In genomic region chr15:85044251-85044853, GRCh38 we compare ENCODE assay signal across 8 cellular contexts.
DNase-seq lines count a peak whose midpoint lies in the region; ATAC-seq and TF ChIP-seq lines count a peak whose summit lies in the region.

No MANE protein-coding gene starts in this region.

- H3K4me1 ChIP-seq in right lobe of liver = peaks cover 0 to 21% (median 5%) of the 10 kb centered on the region in 4 donors

- no peaks in the 10 kb centered on the region for H3K27me3 Mint-ChIP-seq in T-helper 17 cell

- peak overlapping the region; percentile 84 for H3K27ac Mint-ChIP-seq in T-helper 17 cell

- no peaks in the 10 kb centered on the region for H3K9me3 ChIP-seq in T-helper 17 cell (ENCODE audit: control insufficient read depth, low read length, poor library complexity, severe bottlenecking)
- no peaks in the 10 kb centered on the region for H3K9me3 ChIP-seq in right lobe of liver

- DNase-seq in activated CD8-positive, alpha-beta memory T cell treated with anti-CD3 and anti-CD28 coated beads, Interleukin-2, amount 50 U/mL, for 1 hour (ENCODE audit: extremely low read depth) = peak; percentile 11
- DNase-seq in activated CD8-positive, alpha-beta memory T cell treated with anti-CD3 and anti-CD28 coated beads, Interleukin-2, amount 50 U/mL, for 48 hours = no peak
- peak; percentile 70 for DNase-seq in HT1080 (ENCODE audit: low read depth)
- peak in 1 of 3 donors; percentile 24 for DNase-seq in T-helper 17 cell
- DNase-seq in choroid plexus epithelial cell (ENCODE audit: low read depth) = peak; percentile 92
- DNase-seq in right lobe of liver = peak in 1 of 3 donors; percentile 62
- peak; percentile 52 for DNase-seq in stimulated activated naive CD8-positive, alpha-beta T cell treated with anti-CD3 and anti-CD28 coated beads, Interleukin-15, Interleukin-2, amounts not matched to agents 100 U/mL and 50 U/mL, for 24 hours
- DNase-seq in KG1 (lab: John Stamatoyannopoulos, UW) = no peak

- intact Hi-C loops in right lobe of liver (cut with DNase I) = loop anchor here (10.0 kb wide), 2 partner anchors 80 to 90 kb away; no protein-coding TSS in a partner anchor

- 53% methylated on average over 3 of the region's 3 CpGs for WGBS in right lobe of liver (ENCODE audit: insufficient coverage, low coverage, low lambda C conversion rate, missing lambda C conversion rate)

- no peaks in the 10 kb centered on the region for H3K36me3 ChIP-seq in right lobe of liver

- TF ChIP-seq POLR2A in right lobe of liver (IDR thresholded peaks at IDR 0.05) = no peak

- ATAC-seq in T-helper 17 cell = peak; percentile 75
- peak; percentile 85 to 93 (median 88) for ATAC-seq in right lobe of liver
- ATAC-seq in stimulated activated naive CD8-positive, alpha-beta T cell treated with anti-CD3 and anti-CD28 coated beads, Interleukin-15, Interleukin-2, amounts not matched to agents 100 U/mL and 50 U/mL, for 24 hours = peak; percentile 58

- H3K27me3 ChIP-seq in right lobe of liver = no peaks in the 10 kb centered on the region

- no peak overlapping the region for H3K4me3 ChIP-seq in choroid plexus epithelial cell (ENCODE audit: low read depth, low read length)
- no peak overlapping the region for H3K4me3 ChIP-seq in right lobe of liver

- peak; percentile 83 for TF ChIP-seq CTCF in choroid plexus epithelial cell (conservative IDR thresholded peaks at IDR 0.05; ENCODE audit: low read depth, low read length)
- TF ChIP-seq CTCF in right lobe of liver (IDR thresholded peaks at IDR 0.05) = peak; percentile 63 to 71 (median 68)

- peaks cover 24% of the 10 kb centered on the region for H3K4me1 Mint-ChIP-seq in T-helper 17 cell

- H3K27ac ChIP-seq in right lobe of liver = peak overlapping the region in 1 of 3 donors; percentile 16

- no peaks in the 10 kb centered on the region for H3K36me3 Mint-ChIP-seq in T-helper 17 cell (ENCODE audit: low read depth)

- no peak overlapping the region for H3K4me3 Mint-ChIP-seq in T-helper 17 cell

Comparison
In these comparisons a context has a peak if more than half of its experiments do, and no peak if none do; other contexts are left out.
1. DNase-seq: peak in activated CD8-positive, alpha-beta memory T cell treated with anti-CD3 and anti-CD28 coated beads, Interleukin-2, amount 50 U/mL, for 1 hour (single experiment), HT1080 (single experiment), choroid plexus epithelial cell (single experiment) and stimulated activated naive CD8-positive, alpha-beta T cell treated with anti-CD3 and anti-CD28 coated beads, Interleukin-15, Interleukin-2, amounts not matched to agents 100 U/mL and 50 U/mL, for 24 hours (single experiment); none in activated CD8-positive, alpha-beta memory T cell treated with anti-CD3 and anti-CD28 coated beads, Interleukin-2, amount 50 U/mL, for 48 hours (single experiment) and KG1 (single experiment).
2. Peak in every context shown above with its lines, with median percentiles within 50 percentile points of each other: ATAC-seq.